Comparison of ENCODE assay signal across 12 cellular contexts in the genomic region with DNA sequence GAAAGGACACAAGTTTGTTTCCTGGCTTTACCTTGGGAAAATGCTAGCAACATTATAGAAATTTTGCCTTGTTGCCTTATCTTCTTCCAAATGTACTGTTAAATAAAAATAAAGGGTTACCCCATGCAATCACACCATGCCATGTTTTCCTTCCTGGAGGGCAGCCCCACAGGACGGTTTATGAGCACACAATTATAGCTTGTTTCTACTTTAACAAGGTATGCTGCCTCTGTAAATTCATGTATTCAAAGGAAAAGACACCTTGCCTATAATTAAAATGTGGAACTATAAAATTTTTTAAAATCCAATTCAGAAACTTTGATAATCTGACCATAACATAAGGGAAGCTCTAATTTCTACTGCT.
A peak's percentile ranks its signal among the peaks of the same experiment; 100 is the strongest.
DNase-seq lines count a peak whose midpoint lies in the region; ATAC-seq, FAIRE-seq and TF ChIP-seq lines count a peak whose summit lies in the region.
"Had no signal": no experiment of that assay in that cellular context is flagged by ENCODE, and none has a peak within 500 bp of the region (broad histone marks: within the 10 kb centered on the region; RNA-seq: fewer than 3 reads in every experiment).

No MANE protein-coding gene starts in this region.

- H3K4me1 ChIP-seq in right atrium auricular region (peaks cover 0 to 29% of the 10 kb centered on the region in 2 donors), lower lobe of right lung (peaks cover 41% of the 10 kb centered on the region)

- TF ChIP-seq CTCF in right atrium auricular region (IDR thresholded peaks at IDR 0.05), result no peak
- TF ChIP-seq CTCF in lower lobe of right lung (IDR thresholded peaks at IDR 0.05), result no peak

- H3K4me3 Mint-ChIP-seq in activated naive CD8-positive, alpha-beta T cell treated with anti-CD3 and anti-CD28 coated beads for 36 hours, result no peak overlapping the region

- no peaks in the 10 kb centered on the region for H3K27me3 ChIP-seq in right atrium auricular region
- no peaks in the 10 kb centered on the region for H3K27me3 ChIP-seq in lower lobe of right lung (ENCODE audit: low read depth)
- H3K27me3 ChIP-seq: neutrophil had no signal

- H3K4me1 Mint-ChIP-seq in activated naive CD8-positive, alpha-beta T cell treated with anti-CD3 and anti-CD28 coated beads for 36 hours, result peaks cover 25% of the 10 kb centered on the region

- H3K36me3 ChIP-seq in right atrium auricular region (peaks cover 67% of the 10 kb centered on the region), lower lobe of right lung (peaks cover 98% of the 10 kb centered on the region)

- H3K27ac ChIP-seq in right atrium auricular region, result peak overlapping the region in 1 of 2 donors; percentile 42
- peak overlapping the region; percentile 32 for H3K27ac ChIP-seq in lower lobe of right lung
- H3K27ac ChIP-seq: neutrophil had no signal

- H3K27me3 Mint-ChIP-seq in activated naive CD8-positive, alpha-beta T cell treated with anti-CD3 and anti-CD28 coated beads for 36 hours, result no peaks in the 10 kb centered on the region

- H3K4me3 ChIP-seq in right atrium auricular region, result no peak overlapping the region
- no peak overlapping the region for H3K4me3 ChIP-seq in lower lobe of right lung

- no peaks in the 10 kb centered on the region for H3K9me3 Mint-ChIP-seq in activated naive CD8-positive, alpha-beta T cell treated with anti-CD3 and anti-CD28 coated beads for 36 hours

- FAIRE-seq in urothelium cell line (lab: Jason Lieb, UNC), result no peak
- FAIRE-seq: islet of Langerhans had no signal

- H3K27ac Mint-ChIP-seq in activated naive CD8-positive, alpha-beta T cell treated with anti-CD3 and anti-CD28 coated beads for 36 hours, result peak overlapping the region; percentile 74

- peaks cover 18% of the 10 kb centered on the region for H3K36me3 Mint-ChIP-seq in activated naive CD8-positive, alpha-beta T cell treated with anti-CD3 and anti-CD28 coated beads for 36 hours

- peak; percentile 16 for DNase-seq in right atrium auricular region (ENCODE audit: low spot score)
- DNase-seq in cardiac septum (ENCODE audit: low spot score), result no peak
- no peak for DNase-seq in activated naive CD8-positive, alpha-beta T cell treated with anti-CD3 and anti-CD28 coated beads for 36 hours
- DNase-seq in lower lobe of right lung, result no peak
- no peak for DNase-seq in urothelium cell line (ENCODE audit: low spot score)
- DNase-seq in Ammon's horn (ENCODE audit: low spot score), result no peak
- no peak for DNase-seq in stimulated activated CD4-positive, alpha-beta T cell treated with anti-CD3 and anti-CD28 coated beads, Interleukin-1b, Interleukin-23, amount 100 ng/mL, for 48 hours
- DNase-seq: cerebellar nuclear complex, NCI-H1417 treated with DMSO at 0.1 percent for 48 hours had no signal

- ATAC-seq in lower lobe of right lung (no peak), GM19023 (IDR thresholded peaks at IDR 0.05; ENCODE audit: unreplicated experiment) (no peak)

- intact Hi-C loops in cardiac septum (cut with DNase I) (no loop called here), lower lobe of right lung (cut with DNase I) (no loop called here)

- H3K9me3 ChIP-seq in right atrium auricular region, result no peaks in the 10 kb centered on the region
- H3K9me3 ChIP-seq in lower lobe of right lung, result no peaks in the 10 kb centered on the region
- H3K9me3 ChIP-seq: neutrophil had no signal
